8 cellular contexts compared by ENCODE assay signal in genomic region chr19:53520163-53520546, GRCh38. TPM values are rescaled to one million over a fixed set of nuclear protein-coding genes. Genes with fewer than 3 reads are reported as not detected.
DNase-seq lines count a peak whose midpoint lies in the region; ATAC-seq and TF ChIP-seq lines count a peak whose summit lies in the region.

No MANE protein-coding gene starts in this region.

- H3K4me1 Mint-ChIP-seq in activated naive CD8-positive, alpha-beta T cell (ENCODE audit: low read depth), result peaks cover 17% of the 10 kb centered on the region
- peaks cover 16 to 17% of the 10 kb centered on the region in 2 donors for H3K4me1 Mint-ChIP-seq in immature natural killer cell
- peaks cover 11 to 12% of the 10 kb centered on the region in 2 donors for H3K4me1 Mint-ChIP-seq in stimulated activated naive B cell treated with anti-CD40 and anti-IgM and Interleukin-4, amounts not matched to agents 10 μg/mL and 1 μg/mL and 100 μg/mL, for 72 hours

- peak overlapping the region; percentile 80 for H3K4me3 ChIP-seq in HUES48 (ENCODE audit: low read depth, low read length)

- H3K27me3 Mint-ChIP-seq in activated naive CD8-positive, alpha-beta T cell, result no peaks in the 10 kb centered on the region
- H3K27me3 Mint-ChIP-seq in immature natural killer cell (ENCODE audit: low read depth in 3 of 3), result peaks cover 2 to 6% (median 2%) of the 10 kb centered on the region in 3 donors
- H3K27me3 Mint-ChIP-seq in stimulated activated naive B cell treated with anti-CD40 and anti-IgM and Interleukin-4, amounts not matched to agents 10 μg/mL and 1 μg/mL and 100 μg/mL, for 72 hours, result no peaks in the 10 kb centered on the region

- H3K27ac Mint-ChIP-seq in activated naive CD8-positive, alpha-beta T cell, result peak overlapping the region; percentile 90
- H3K27ac Mint-ChIP-seq in immature natural killer cell, result peak overlapping the region; percentile 92 to 98 (median 95)
- H3K27ac Mint-ChIP-seq in stimulated activated naive B cell treated with anti-CD40 and anti-IgM and Interleukin-4, amounts not matched to agents 10 μg/mL and 1 μg/mL and 100 μg/mL, for 72 hours, result peak overlapping the region; percentile 98

- ATAC-seq in stimulated activated naive B cell treated with anti-CD40 and anti-IgM and Interleukin-4, amounts not matched to agents 10 μg/mL and 1 μg/mL and 100 μg/mL, for 72 hours (replicated peaks), result no peak
- no peak for ATAC-seq in foreskin keratinocyte
- no peak for ATAC-seq in HG02610 (IDR thresholded peaks at IDR 0.05; ENCODE audit: unreplicated experiment)

- peak overlapping the region; percentile 76 for H3K27ac ChIP-seq in HUES48 (ENCODE audit: low read depth, low read length)
- no peak overlapping the region for H3K27ac ChIP-seq in foreskin keratinocyte

- TF ChIP-seq CTCF in foreskin keratinocyte (conservative IDR thresholded peaks at IDR 0.05), result no peak

- no peaks in the 10 kb centered on the region; the same call in 1 of the 2 replicates for H3K9me3 ChIP-seq in HUES48 (ENCODE audit: control insufficient read depth, insufficient read depth, low read length)

- H3K4me1 ChIP-seq in HUES48 (ENCODE audit: control insufficient read depth, insufficient read depth, low read length) (peaks cover 2% of the 10 kb centered on the region; the same call in 1 of the 2 replicates), foreskin keratinocyte (no peaks in the 10 kb centered on the region)

- DNase-seq in immature natural killer cell, result no peak
- DNase-seq in stimulated activated naive B cell treated with anti-CD40 and anti-IgM and Interleukin-4, amounts not matched to agents 10 μg/mL and 1 μg/mL and 100 μg/mL, for 72 hours, result no peak
- no peak for DNase-seq in foreskin keratinocyte
- DNase-seq in dermis blood vessel endothelial cell, result no peak
- no peak for DNase-seq in stimulated activated CD4-positive, alpha-beta T cell treated with anti-CD3 and anti-CD28 coated beads, Interleukin-2, amount 100 ng/mL, for 24 hours

- no peaks in the 10 kb centered on the region for H3K27me3 ChIP-seq in HUES48 (ENCODE audit: control insufficient read depth, insufficient read depth, low read length)
- no peaks in the 10 kb centered on the region for H3K27me3 ChIP-seq in foreskin keratinocyte

- peak overlapping the region; percentile 22; the same call in 1 of the 2 replicates for H3K9ac ChIP-seq in HUES48 (ENCODE audit: low read depth, low read length)

- H3K9me3 Mint-ChIP-seq in activated naive CD8-positive, alpha-beta T cell (ENCODE audit: low read depth), result peaks cover 4% of the 10 kb centered on the region
- H3K9me3 Mint-ChIP-seq in immature natural killer cell, result peaks cover 0 to 3% (median 0%) of the 10 kb centered on the region in 6 donors
- peaks cover 8 to 18% of the 10 kb centered on the region in 2 donors for H3K9me3 Mint-ChIP-seq in stimulated activated naive B cell treated with anti-CD40 and anti-IgM and Interleukin-4, amounts not matched to agents 10 μg/mL and 1 μg/mL and 100 μg/mL, for 72 hours

- peaks cover 16% of the 10 kb centered on the region for H3K36me3 Mint-ChIP-seq in activated naive CD8-positive, alpha-beta T cell
- H3K36me3 Mint-ChIP-seq in immature natural killer cell, result peaks cover 7 to 11% (median 9%) of the 10 kb centered on the region in 3 donors
- H3K36me3 Mint-ChIP-seq in stimulated activated naive B cell treated with anti-CD40 and anti-IgM and Interleukin-4, amounts not matched to agents 10 μg/mL and 1 μg/mL and 100 μg/mL, for 72 hours, result peaks cover 18 to 44% of the 10 kb centered on the region in 2 donors

- H3K36me3 ChIP-seq in HUES48 (ENCODE audit: control insufficient read depth, insufficient read depth, low read length), result peaks cover 15% of the 10 kb centered on the region

- H3K4me3 Mint-ChIP-seq in activated naive CD8-positive, alpha-beta T cell, result peak overlapping the region; percentile 97
- peak overlapping the region; percentile 93 to 99 (median 98) for H3K4me3 Mint-ChIP-seq in immature natural killer cell
- H3K4me3 Mint-ChIP-seq in stimulated activated naive B cell treated with anti-CD40 and anti-IgM and Interleukin-4, amounts not matched to agents 10 μg/mL and 1 μg/mL and 100 μg/mL, for 72 hours, result peak overlapping the region; percentile 94 to 99

RNA-seq across cellular contexts. Expression of gene ZNF331, which starts 17.8 kb away (rescaled TPM):
- polyA plus RNA-seq in immature natural killer cell (10 to 100 TPM; 11.8 to 35.8 (median 21.8) TPM), foreskin keratinocyte (2.3 and 2.6 TPM in 2 replicates)
- total RNA-seq in foreskin keratinocyte (6.1 and 8.6 TPM in 2 replicates), dermis blood vessel endothelial cell (9.0 and 14.3 TPM in 2 replicates)

RNA-seq across cellular contexts. Expression of gene ZNF813, which starts 52.6 kb away (rescaled TPM):
- polyA plus RNA-seq in immature natural killer cell (1 to 10 TPM; 1.6 to 6.1 (median 2.7) TPM), foreskin keratinocyte (0.96 and 1.0 TPM in 2 replicates)
- total RNA-seq in foreskin keratinocyte (3.4 and 4.1 TPM in 2 replicates), dermis blood vessel endothelial cell (4.9 and 5.3 TPM in 2 replicates)
